2 cellular contexts compared by ENCODE assay signal in genomic region chr2:82792316-82792715, GRCh38.
A peak's percentile ranks its signal among the peaks of the same experiment; 100 is the strongest.
TF ChIP-seq lines count a peak whose summit lies in the region.

No MANE protein-coding gene starts in this region.

TF ChIP-seq in IMR-90, 13 proteins besides CTCF, POLR2A, EP300 and RAD21:
- TF ChIP-seq CEBPB (IDR thresholded peaks at IDR 0.05; ENCODE audit: low read depth, low read length) (0 out of 2 replicates have a peak, but pooled peaks have one; percentile 3), NFE2L2 (IDR thresholded peaks at IDR 0.05; ENCODE audit: low read depth, low read length) (no peak)

TF ChIP-seq in H1, 55 proteins besides CTCF, POLR2A, EP300 and RAD21:
- TF ChIP-seq BCL11A (IDR thresholded peaks at IDR 0.05; ENCODE audit: low read depth in 2 of 2, low read length in 2 of 2) (no peak), CHD1 (IDR thresholded peaks at IDR 0.05; ENCODE audit: low read depth, low read length) (no peak), SIRT6 (IDR thresholded peaks at IDR 0.05; ENCODE audit: low read length) (no peak)
